ENCODE assay signal across 8 cellular contexts in the genomic region with DNA sequence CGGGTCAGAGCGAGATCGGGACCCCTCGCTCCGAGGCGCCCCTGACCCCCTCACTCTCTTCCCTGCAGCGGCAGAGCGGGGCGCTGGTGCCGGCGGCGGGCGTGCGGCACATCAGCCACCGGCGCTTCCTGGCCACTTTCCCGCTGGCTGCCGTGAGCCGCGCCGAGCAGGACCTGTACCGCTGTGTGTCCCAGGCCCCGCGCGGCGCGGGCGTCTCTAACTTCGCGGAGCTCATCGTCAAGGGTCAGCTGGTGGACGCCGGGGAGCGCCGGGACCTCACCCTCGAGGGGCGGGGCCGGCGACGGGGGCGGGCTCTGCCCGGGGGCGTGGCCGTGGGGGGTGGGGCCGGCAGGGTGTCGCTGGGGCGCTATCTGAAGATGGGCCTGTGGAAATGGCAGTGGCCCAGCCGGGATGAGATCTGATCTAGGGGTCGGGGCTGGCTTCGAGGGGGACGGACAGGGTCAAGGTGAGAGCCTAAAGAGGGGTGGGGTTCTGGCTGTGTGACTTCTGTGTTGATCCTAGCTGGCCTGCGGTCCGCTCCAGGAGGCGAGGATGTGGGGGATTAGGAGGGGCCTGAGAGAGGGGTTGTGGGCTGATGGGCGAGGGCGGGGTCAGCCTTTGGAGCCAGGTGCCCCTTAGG. TPM values are rescaled to one million over a fixed set of nuclear protein-coding genes. Genes with fewer than 3 reads are reported as not detected.
A peak's percentile ranks its signal among the peaks of the same experiment; 100 is the strongest.
DNase-seq lines count a peak whose midpoint lies in the region; ATAC-seq and TF ChIP-seq lines count a peak whose summit lies in the region.

No MANE protein-coding gene starts in this region.

- no peak overlapping the region for H3K27ac ChIP-seq in CD4-positive, alpha-beta T cell (ENCODE audit: low read depth, low read length)
- H3K27ac ChIP-seq in Panc1 (ENCODE audit: low read length) (no peak overlapping the region), brain microvascular endothelial cell (no peak overlapping the region)

- peaks cover 40% of the 10 kb centered on the region for H3K27me3 ChIP-seq in CD4-positive, alpha-beta T cell (ENCODE audit: control insufficient read depth, insufficient read depth, low read length)
- H3K27me3 ChIP-seq in Panc1 (ENCODE audit: control insufficient read depth, insufficient read depth, low read length), result no peaks in the 10 kb centered on the region
- H3K27me3 ChIP-seq in brain microvascular endothelial cell (replicated peaks), result no peaks in the 10 kb centered on the region

- H3K27me3 Mint-ChIP-seq in CD4-positive, alpha-beta T cell, result peaks cover 48% of the 10 kb centered on the region

- peak in 7 of 10 experiments; percentile 7 to 44 (median 15) for DNase-seq in CD4-positive, alpha-beta T cell
- DNase-seq in Panc1 (ENCODE audit: low read depth, low spot score) (no peak), brain microvascular endothelial cell (no peak), islet precursor cell (peak; percentile 88)
- DNase-seq in stimulated activated CD4-positive, alpha-beta T cell treated with anti-CD3 and anti-CD28 coated beads, Interleukin-2, amount 100 ng/mL, for 48 hours, result peak; percentile 34 to 50

- no peaks in the 10 kb centered on the region for H3K9me3 ChIP-seq in CD4-positive, alpha-beta T cell (ENCODE audit: control insufficient read depth, low read length)
- no peaks in the 10 kb centered on the region for H3K9me3 ChIP-seq in Panc1 (ENCODE audit: control insufficient read depth, insufficient read depth, low read depth, low read length)

- POLR2A ChIA-PET in CD4-positive, alpha-beta T cell (lab: Charles Lee), result interaction anchor here (1.7 kb wide), 1 partner anchor 29 kb away, joined by 4 read pairs; a partner anchor contains a TSS
- POLR2A ChIA-PET in Panc1 (lab: Charles Lee), result no interaction called here

- H3K4me1 Mint-ChIP-seq in CD4-positive, alpha-beta T cell (ENCODE audit: low read depth), result peaks cover 4% of the 10 kb centered on the region

- in situ Hi-C loops in Panc1 (cut with HindIII; ENCODE audit: low pct_unique_long_range_greater_than_20kb, low sequenced_read_pairs), result no loop called here
- in situ Hi-C loops in brain microvascular endothelial cell (cut with HindIII; ENCODE audit: low pct_ligation_motif_present, low sequenced_read_pairs), result no loop called here

- no peaks in the 10 kb centered on the region for H3K9me3 Mint-ChIP-seq in CD4-positive, alpha-beta T cell

- no peaks in the 10 kb centered on the region for H3K4me1 ChIP-seq in Panc1 (ENCODE audit: control insufficient read depth, insufficient read depth, low read length)

- no peaks in the 10 kb centered on the region for H3K36me3 Mint-ChIP-seq in CD4-positive, alpha-beta T cell (ENCODE audit: low read depth)

- CTCF ChIA-PET in CD4-positive, alpha-beta T cell (lab: Charles Lee), result no interaction called here
- CTCF ChIA-PET in Panc1 (lab: Charles Lee), result no interaction called here

- ATAC-seq in CD4-positive, alpha-beta T cell (ENCODE audit: poor library complexity), result peak; percentile 59
- ATAC-seq in Panc1 (peak; percentile 76), HG03354 (IDR thresholded peaks at IDR 0.05; ENCODE audit: poor library complexity, severe bottlenecking, unreplicated experiment) (no peak), HG02571 (IDR thresholded peaks at IDR 0.05; ENCODE audit: unreplicated experiment) (no peak), HG03565 (IDR thresholded peaks at IDR 0.05; ENCODE audit: unreplicated experiment) (no peak)

- no peak overlapping the region for H3K27ac Mint-ChIP-seq in CD4-positive, alpha-beta T cell

- H3K4me3 ChIP-seq in Panc1 (ENCODE audit: low read depth in 2 of 2, low read length in 2 of 2), result peak overlapping the region; percentile 39 to 44
- H3K4me3 ChIP-seq in brain microvascular endothelial cell (ENCODE audit: low read depth, low read length), result peak overlapping the region; percentile 51

- H3K36me3 ChIP-seq in Panc1 (ENCODE audit: control insufficient read depth, insufficient read depth, low read length) (no peaks in the 10 kb centered on the region), brain microvascular endothelial cell (replicated peaks) (no peaks in the 10 kb centered on the region)

- H3K4me3 Mint-ChIP-seq in CD4-positive, alpha-beta T cell, result peak overlapping the region; percentile 86

- intact Hi-C loops in CD4-positive, alpha-beta T cell (cut with DNase I, micrococcal nuclease), result no loop called here
- intact Hi-C loops in Panc1 (cut with micrococcal nuclease; ENCODE audit: unreplicated experiment), result no loop called here

- no peak for TF ChIP-seq CTCF in CD4-positive, alpha-beta T cell (IDR thresholded peaks at IDR 0.05)
- TF ChIP-seq CTCF in Panc1 (IDR thresholded peaks at IDR 0.05), result no peak
- no peak for TF ChIP-seq CTCF in brain microvascular endothelial cell (IDR thresholded peaks at IDR 0.05; ENCODE audit: low read depth, low read length, missing control alignments)

- BruUV-seq in Panc1 (replicated peaks; lab: Mats Ljungman, UMichigan), result no TSS peak

RNA-seq across cellular contexts. Expression of a gene that starts 23.6 kb away (rescaled TPM):
- total RNA-seq in CD4-positive, alpha-beta T cell, result under 1 TPM; 0.16 to 0.56 TPM
- 0.72 TPM for total RNA-seq in Panc1 (2021; ENCODE audit: unreplicated experiment)
- polyA plus RNA-seq in Panc1 (2012; ENCODE audit: insufficient read length), result 2.4 TPM

RNA-seq across cellular contexts. Expression of a gene that starts 29.2 kb away (rescaled TPM):
- 1 to 10 TPM; 5.5 to 6.6 TPM for total RNA-seq in CD4-positive, alpha-beta T cell
- 25.7 TPM for total RNA-seq in Panc1 (2021; ENCODE audit: unreplicated experiment)
- 31.2 TPM for polyA plus RNA-seq in Panc1 (2012; ENCODE audit: insufficient read length)

Comparison
In these comparisons a context has a peak if more than half of its experiments do, and no peak if none do; other contexts are left out.
1. ATAC-seq: peak in CD4-positive, alpha-beta T cell (single experiment) and Panc1 (single experiment); none in HG03354 (single experiment), HG02571 (single experiment) and HG03565 (single experiment).
2. DNase-seq: peak in CD4-positive, alpha-beta T cell (7 of 10), islet precursor cell (single experiment) and stimulated activated CD4-positive, alpha-beta T cell treated with anti-CD3 and anti-CD28 coated beads, Interleukin-2, amount 100 ng/mL, for 48 hours (2 of 2); none in Panc1 (single experiment) and brain microvascular endothelial cell (single experiment).